ENCODE assay signal across 8 cellular contexts in the genomic region with DNA sequence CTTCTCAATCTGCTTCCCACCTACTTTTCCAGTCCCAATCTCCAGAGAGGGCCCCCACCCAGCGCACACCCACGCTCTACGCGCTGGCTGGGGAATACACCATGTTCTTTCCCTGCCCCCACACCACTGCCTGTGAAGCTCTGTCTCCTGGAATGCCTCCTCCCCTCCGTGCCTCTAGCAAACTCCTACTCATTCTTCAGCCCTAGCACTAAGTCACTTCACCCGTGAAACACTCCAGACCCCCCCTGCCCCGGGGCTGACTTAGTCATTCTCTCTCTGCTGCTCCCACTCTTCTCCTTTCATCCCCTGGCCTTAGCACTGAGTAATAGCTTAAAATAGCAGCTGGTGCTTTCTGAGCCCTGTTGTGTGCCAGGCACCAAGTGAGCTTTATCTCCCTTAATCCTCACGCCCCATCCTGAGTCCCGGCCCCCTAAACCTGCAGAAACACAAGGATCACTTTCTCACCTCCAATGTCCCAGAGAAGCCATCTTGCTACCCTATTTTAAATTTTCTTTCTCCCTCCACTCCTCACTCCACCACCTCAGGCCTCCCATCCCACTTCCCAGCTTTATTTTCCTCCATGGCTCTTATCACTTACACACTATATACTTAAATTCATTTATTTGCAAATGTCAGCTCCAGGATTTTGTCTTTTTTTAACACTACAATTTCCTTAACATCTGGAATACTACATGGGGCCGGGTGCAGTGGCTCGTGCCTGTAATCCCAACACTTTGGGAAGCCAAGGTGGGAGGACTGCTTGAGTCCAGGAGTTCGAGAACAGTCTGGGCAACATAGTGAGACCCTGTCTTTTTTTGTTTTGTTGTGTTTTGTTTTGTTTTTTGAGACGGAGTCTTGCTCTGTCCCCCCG. TPM values are rescaled to one million over a fixed set of nuclear protein-coding genes. Genes with fewer than 3 reads are reported as not detected.
DNase-seq lines count a peak whose midpoint lies in the region; ATAC-seq, FAIRE-seq and TF ChIP-seq lines count a peak whose summit lies in the region.

No MANE protein-coding gene starts in this region.

- peak overlapping the region; percentile 67 for H3K4me2 ChIP-seq in PC-3 (ENCODE audit: low read length)
- H3K4me2 ChIP-seq in mammary epithelial cell (ENCODE audit: insufficient read depth, low read depth, low read length), result peak overlapping the region; percentile 43

- in situ Hi-C loops in mammary epithelial cell (cut with MboI; ENCODE audit: low sequenced_read_pairs in 2 of 2), result loop anchor here in 1 of 2 donors (25.0 kb wide), 1 partner anchor 538 kb away; a partner anchor contains a TSS

- no peaks in the 10 kb centered on the region for H3F3A ChIP-seq in PC-3 (ENCODE audit: low read length, unreplicated experiment)

- dilution Hi-C loops in mammary epithelial cell (cut with HindIII; ENCODE audit: low sequenced_read_pairs), result no loop called here

- DNase-seq in D721Med (ENCODE audit: insufficient read length, low spot score) (peak; percentile 53), PC-3 (peak; percentile 91), mammary epithelial cell (peak; percentile 98), mesenteric fat pad (ENCODE audit: low spot score) (peak; percentile 85), NCI-H2029 (lab: John Stamatoyannopoulos, UW) (no peak), NCI-H748 treated with DMSO at 0.1 percent for 48 hours (lab: John Stamatoyannopoulos, UW) (no peak)
- peak; percentile 60 for DNase-seq in stimulated activated CD8-positive, alpha-beta memory T cell treated with anti-CD3 and anti-CD28 coated beads, Interleukin-7, amount 100 ng/mL, for 24 hours (ENCODE audit: low read depth)
- no peak for DNase-seq in central memory CD4-positive, alpha-beta T cell

- H3K9me3 ChIP-seq in PC-3 (ENCODE audit: low read length) (no peaks in the 10 kb centered on the region), mammary epithelial cell (replicated peaks; ENCODE audit: insufficient read depth, low read length) (no peaks in the 10 kb centered on the region)

- no peaks in the 10 kb centered on the region for H3K27me3 ChIP-seq in PC-3 (ENCODE audit: low read length)
- no peaks in the 10 kb centered on the region for H3K27me3 ChIP-seq in mammary epithelial cell (ENCODE audit: insufficient read depth, low read length)

- TF ChIP-seq CTCF in D721Med (IDR thresholded peaks at IDR 0.05; ENCODE audit: insufficient read depth, missing control alignments) (no peak), PC-3 (conservative IDR thresholded peaks at IDR 0.05; ENCODE audit: low read depth, low read length) (no peak), mammary epithelial cell (conservative IDR thresholded peaks at IDR 0.05 in 1 of 2, IDR thresholded peaks at IDR 0.05 in 1 of 2; ENCODE audit: extremely low read depth in 1 of 2, insufficient read depth in 1 of 2, low read depth in 1 of 2, low read length in 2 of 2) (no peak)

- H3K9ac ChIP-seq in PC-3 (ENCODE audit: low read length) (peak overlapping the region; percentile 26), mammary epithelial cell (ENCODE audit: insufficient read depth, low read length) (peak overlapping the region; percentile 61)

- H3K36me3 ChIP-seq in PC-3 (ENCODE audit: low read depth, low read length) (no peaks in the 10 kb centered on the region), mammary epithelial cell (ENCODE audit: insufficient read depth, low read length) (no peaks in the 10 kb centered on the region)

- H3K9me2 ChIP-seq in PC-3 (replicated peaks; ENCODE audit: low read length), result no peaks in the 10 kb centered on the region

- H4K20me1 ChIP-seq in PC-3 (ENCODE audit: low read length) (no peaks in the 10 kb centered on the region), mammary epithelial cell (ENCODE audit: insufficient read depth, low read length) (no peaks in the 10 kb centered on the region)

- peaks cover 35% of the 10 kb centered on the region for H3K4me1 ChIP-seq in PC-3 (ENCODE audit: insufficient read depth, low read length)
- H3K4me1 ChIP-seq in mammary epithelial cell (ENCODE audit: insufficient read depth, low read length), result peaks cover 48% of the 10 kb centered on the region

- peak; percentile 90 for ATAC-seq in PC-3

- FAIRE-seq in D721Med (lab: Jason Lieb, UNC), result no peak

- H2AFZ ChIP-seq in PC-3 (ENCODE audit: low read length) (peak overlapping the region; percentile 75), mammary epithelial cell (ENCODE audit: low read depth, low read length) (peak overlapping the region; percentile 76)

- H3K79me2 ChIP-seq in PC-3 (ENCODE audit: low read length) (no peaks in the 10 kb centered on the region; the same call in 1 of the 2 replicates), mammary epithelial cell (ENCODE audit: insufficient read depth, low read length) (no peaks in the 10 kb centered on the region)

- WGBS in mammary epithelial cell (ENCODE audit: low coverage, missing lambda C conversion rate), result 7% methylated on average over 13 of the region's 14 CpGs

- no TSS peak for BruUV-seq in PC-3 (replicated peaks; lab: Mats Ljungman, UMichigan)
- BruUV-seq in mammary epithelial cell (replicated peaks; lab: Mats Ljungman, UMichigan), result no TSS peak

- CTCF ChIA-PET in PC-3 (lab: Charles Lee), result interaction anchor here (0.7 to 1.4 kb wide), 4 partner anchors 12 to 404 kb away, joined by 3 to 4 read pairs (median 4); no protein-coding TSS in a partner anchor
- CTCF ChIA-PET in mammary epithelial cell (lab: Charles Lee; ENCODE audit: low non-redundant PET), result no interaction called here

- peak overlapping the region; percentile 72 for H3K27ac ChIP-seq in PC-3 (ENCODE audit: low read length)
- H3K27ac ChIP-seq in mammary epithelial cell (ENCODE audit: insufficient read depth, low read depth, low read length), result peak overlapping the region; percentile 70

- intact Hi-C loops in PC-3 (cut with micrococcal nuclease) (no loop called here), mammary epithelial cell (cut with micrococcal nuclease) (loop anchor here (5.0 kb wide), 1 partner anchor 37 kb away; no protein-coding TSS in a partner anchor)

- POLR2A ChIA-PET in PC-3 (lab: Charles Lee; ENCODE audit: unreplicated experiment), result no interaction called here

- H3K4me3 ChIP-seq in PC-3 (ENCODE audit: low read length) (peak overlapping the region; percentile 31; the same call in 1 of the 2 replicates), mammary epithelial cell (replicated peaks in 1 of 3; ENCODE audit: insufficient read depth in 1 of 3, low read depth in 2 of 3, low read length in 3 of 3) (no peak overlapping the region)

RNA-seq across cellular contexts. Expression of a gene that starts 6.3 kb away (rescaled TPM):
- total RNA-seq in PC-3 (2014; rRNA removed), result 3.7 and 4.3 TPM in 2 replicates
- total RNA-seq in mammary epithelial cell, result 1 to 10 TPM; 5.6 to 7.7 TPM
- 1.5 TPM for polyA plus RNA-seq in mammary epithelial cell
- 4.8 TPM for polyA minus RNA-seq in mammary epithelial cell
- 2.0 TPM for total RNA-seq in mesenteric fat pad

RNA-seq across cellular contexts. Expression of a gene that starts 33.7 kb away (rescaled TPM):
- total RNA-seq in PC-3 (2014; rRNA removed) (0.04 TPM in 1 of 2 replicates, not detected in the other), mammary epithelial cell (under 1 TPM in 1 of 2 donors, not detected in 1; under 0.01 TPM), mesenteric fat pad (19.7 TPM)
- not detected for polyA plus RNA-seq in mammary epithelial cell
- not detected for polyA minus RNA-seq in mammary epithelial cell

Comparison
In these comparisons a context has a peak if more than half of its experiments do, and no peak if none do; other contexts are left out.
1. DNase-seq: peak in D721Med (single experiment), PC-3 (single experiment), mammary epithelial cell (single experiment), mesenteric fat pad (single experiment) and stimulated activated CD8-positive, alpha-beta memory T cell treated with anti-CD3 and anti-CD28 coated beads, Interleukin-7, amount 100 ng/mL, for 24 hours (single experiment); none in NCI-H2029 (single experiment), central memory CD4-positive, alpha-beta T cell (single experiment) and NCI-H748 treated with DMSO at 0.1 percent for 48 hours (single experiment).
2. RNA of a gene that starts 33.7 kb away (total RNA-seq): 19.7 TPM in mesenteric fat pad (single experiment); 0.04 TPM in PC-3 and under 0.01 TPM in mammary epithelial cell; every median in the first group is over 10 times any median in the second.